17 cellular contexts compared by ENCODE assay signal in the genomic region with DNA sequence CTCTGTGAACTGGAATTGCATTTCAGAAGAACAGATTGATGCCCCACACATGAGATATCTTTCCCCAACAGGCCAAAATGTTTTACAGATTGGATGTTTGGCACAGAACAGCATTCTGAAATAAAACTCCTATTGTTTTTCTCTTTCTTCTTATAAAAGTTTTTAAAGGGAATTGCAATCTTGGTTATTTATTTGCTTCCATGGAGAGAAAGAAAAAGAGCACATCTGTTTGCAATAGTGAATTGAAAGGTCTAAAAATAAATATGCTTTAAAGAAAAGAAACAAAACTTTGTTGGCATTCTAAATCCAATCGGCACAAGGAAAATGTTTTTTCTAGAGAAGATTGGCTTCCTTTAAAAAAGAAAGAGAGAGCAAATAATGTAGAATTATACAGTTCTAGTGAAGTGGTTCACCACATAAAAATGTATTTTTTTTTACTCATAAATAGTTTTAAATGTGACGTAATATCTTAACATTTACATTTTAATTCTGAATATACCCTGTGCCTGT.
DNase-seq lines count a peak whose midpoint lies in the region; TF ChIP-seq lines count a peak whose summit lies in the region.
"Had no signal": no experiment of that assay in that cellular context is flagged by ENCODE, and none has a peak within 500 bp of the region (broad histone marks: within the 10 kb centered on the region; RNA-seq: fewer than 3 reads in every experiment).

No MANE protein-coding gene starts in this region.

- no peak for TF ChIP-seq CTCF in HFFc6 (IDR thresholded peaks at IDR 0.05)
- no peak for TF ChIP-seq CTCF in testis (IDR thresholded peaks at IDR 0.05)
- no peak for TF ChIP-seq CTCF in GM13976 (IDR thresholded peaks at IDR 0.05; ENCODE audit: borderline replicate concordance, control extremely low read depth, extremely low read depth, insufficient read depth, missing control alignments)

- H4K8ac ChIP-seq in mesenchymal stem cell (ENCODE audit: low read length): no peak overlapping the region

- WGBS in mesenchymal stem cell: 67% methylated on average over 1 of the region's 2 CpGs
- WGBS in testis, 2 donors: 37 to 39% methylated on average over 2 of the region's 2 CpGs

- H3K4ac ChIP-seq in mesenchymal stem cell (ENCODE audit: low read depth in 1 of 2, low read length in 2 of 2): no peak overlapping the region

- no peak overlapping the region for H2AFZ ChIP-seq in mesenchymal stem cell (ENCODE audit: low read depth, low read length)

- peak overlapping the region; percentile 70 for H3K9ac ChIP-seq in mesenchymal stem cell (ENCODE audit: low read length)
- H3K9ac ChIP-seq: BLaER1 had no signal

- H3K9me3 Mint-ChIP-seq in HFFc6: no peaks in the 10 kb centered on the region

- H3K14ac ChIP-seq in mesenchymal stem cell (ENCODE audit: low read length in 2 of 2): no peak overlapping the region

- no peaks in the 10 kb centered on the region for H3K79me1 ChIP-seq in mesenchymal stem cell (replicated peaks; ENCODE audit: low read length, poor library complexity, severe bottlenecking)

- H3K27ac Mint-ChIP-seq in HFFc6: peak overlapping the region; percentile 65

- no peak overlapping the region for H2BK15ac ChIP-seq in mesenchymal stem cell (ENCODE audit: low read depth, poor library complexity, severe bottlenecking)

- H3K4me2 ChIP-seq in mesenchymal stem cell (ENCODE audit: low read length, poor library complexity, severe bottlenecking): no peak overlapping the region
- H3K4me2 ChIP-seq: BLaER1 had no signal

- in situ Hi-C loops in GM13976 (cut with MboI; ENCODE audit: low sequenced_read_pairs, unreplicated experiment): no loop called here

- no peak overlapping the region for H2BK120ac ChIP-seq in mesenchymal stem cell (ENCODE audit: low read depth, low read length)

- H3K4me1 ChIP-seq in mesenchymal stem cell (ENCODE audit: control insufficient read depth, insufficient read depth, low read depth, low read length) (no peaks in the 10 kb centered on the region), testis (peaks cover 20% of the 10 kb centered on the region)
- H3K4me1 ChIP-seq: BLaER1, Peyer's patch had no signal

- H3K18ac ChIP-seq in mesenchymal stem cell (ENCODE audit: low read depth in 1 of 2, low read length in 2 of 2): no peak overlapping the region

- no peak overlapping the region for H3K23ac ChIP-seq in mesenchymal stem cell (ENCODE audit: low read length in 2 of 2)

- H3K9me3 ChIP-seq in mesenchymal stem cell (ENCODE audit: control insufficient read depth, low read length): no peaks in the 10 kb centered on the region
- no peaks in the 10 kb centered on the region for H3K9me3 ChIP-seq in testis
- H3K9me3 ChIP-seq: BLaER1, Peyer's patch had no signal

- H2AK5ac ChIP-seq in mesenchymal stem cell (ENCODE audit: low read length, severe bottlenecking): no peak overlapping the region

- H3K36me3 ChIP-seq in mesenchymal stem cell (ENCODE audit: control insufficient read depth in 1 of 2, insufficient read depth in 2 of 2, low read depth in 1 of 2, low read length in 2 of 2): no peaks in the 10 kb centered on the region
- no peaks in the 10 kb centered on the region for H3K36me3 ChIP-seq in testis (ENCODE audit: low read depth, missing control alignments)
- H3K36me3 ChIP-seq: BLaER1, Peyer's patch had no signal

- H3K27me3 ChIP-seq in mesenchymal stem cell (ENCODE audit: control insufficient read depth in 1 of 2, insufficient read depth in 1 of 2, low read length in 2 of 2): no peaks in the 10 kb centered on the region
- no peaks in the 10 kb centered on the region for H3K27me3 ChIP-seq in testis
- H3K27me3 ChIP-seq: BLaER1, Peyer's patch had no signal

- H3K4me3 ChIP-seq in mesenchymal stem cell (ENCODE audit: insufficient read depth in 1 of 2, low read depth in 1 of 2, low read length in 2 of 2): peak overlapping the region in 1 of 2 experiments; percentile 52
- no peak overlapping the region for H3K4me3 ChIP-seq in testis
- H3K4me3 ChIP-seq: BLaER1, Peyer's patch had no signal

- DNase-seq in HFFc6 (no peak), dedifferentiated amniotic fluid mesenchymal stem cell (ENCODE audit: extremely low spot score) (peak; percentile 65), mesenchymal stem cell (no peak), testis (no peak), GM13976 (ENCODE audit: low spot score) (no peak), cerebellum (ENCODE audit: low spot score) (no peak)
- DNase-seq in activated CD4-positive, alpha-beta T cell treated with anti-CD3 and anti-CD28 coated beads for 48 hours: no peak
- DNase-seq: ACHN, DMS 273 treated with DMSO at 0.1 percent for 48 hours, H7, Karpas-422, MM.1S, NCI-H187 treated with DMSO at 0.1 percent for 48 hours, NCI-H510A, Peyer's patch, SHP77 had no signal

- H3K36me3 Mint-ChIP-seq in HFFc6 (ENCODE audit: low read depth): no peaks in the 10 kb centered on the region

- H3K27me3 Mint-ChIP-seq in HFFc6 (ENCODE audit: insufficient read depth): peaks cover 1% of the 10 kb centered on the region; the same call in 1 of the 2 replicates

- no peak overlapping the region for H3K27ac ChIP-seq in mesenchymal stem cell (ENCODE audit: low read length, poor library complexity, severe bottlenecking)
- peak overlapping the region; percentile 6 to 19 for H3K27ac ChIP-seq in testis
- H3K27ac ChIP-seq: BLaER1, Peyer's patch had no signal

- no peak overlapping the region for H2BK12ac ChIP-seq in mesenchymal stem cell (ENCODE audit: low read length in 2 of 2)

- H3K4me3 Mint-ChIP-seq in HFFc6: peak overlapping the region; percentile 80

- intact Hi-C loops in testis (cut with DNase I; ENCODE audit: low total_unique reads): no loop called here

- H3K4me1 Mint-ChIP-seq in HFFc6 (ENCODE audit: low read depth): peaks cover 34% of the 10 kb centered on the region

- TF ChIP-seq POLR2A in testis (IDR thresholded peaks at IDR 0.05): no peak

- H2BK5ac ChIP-seq in mesenchymal stem cell (ENCODE audit: low read depth, low read length, poor library complexity, severe bottlenecking): no peak overlapping the region

- H4K91ac ChIP-seq in mesenchymal stem cell (ENCODE audit: low read length): no peak overlapping the region
